ENCODE assay signal across 8 cellular contexts in genomic region chr17:44123356-44124117, GRCh38.
DNase-seq lines count a peak whose midpoint lies in the region; ATAC-seq and TF ChIP-seq lines count a peak whose summit lies in the region.

Gene HDAC5, minus strand, starts transcription at chr17:44123641. Its CDS starts 6,126 bp downstream, at chr17:44117515.

- TF ChIP-seq CTCF in AG10803 (conservative IDR thresholded peaks at IDR 0.05; ENCODE audit: low read length) = peak; percentile 57

- peak; percentile 93 for DNase-seq in AG10803 (ENCODE audit: low read depth)
- peak; percentile 95 for DNase-seq in NCI-H345 (lab: John Stamatoyannopoulos, UW)
- peak; percentile 94 to 97 (median 94) for DNase-seq in activated CD4-positive, CD25-positive, alpha-beta regulatory T cell (lab: John Stamatoyannopoulos, UW)
- DNase-seq in caudate nucleus (lab: John Stamatoyannopoulos, UW) = peak; percentile 61 to 99 (median 95)
- peak; percentile 91 for DNase-seq in iris pigment epithelial cell (ENCODE audit: low read depth)
- peak; percentile 92 to 95 for DNase-seq in stimulated activated CD4-positive, alpha-beta T cell treated with anti-CD3 and anti-CD28 coated beads, Interleukin-12 subunit alpha, Interleukin-12 subunit beta, amount 100 ng/mL, for 24 hours (ENCODE audit: low read depth in 2 of 2)

- peak within 1 kb of the TSS; percentile 94 for H3K27ac ChIP-seq in caudate nucleus (ENCODE audit: low read depth, low read length)

- ATAC-seq in GM19025 (IDR thresholded peaks at IDR 0.05; ENCODE audit: low read depth, unreplicated experiment) (peak; percentile 86), HG03280 (IDR thresholded peaks at IDR 0.05; ENCODE audit: unreplicated experiment) (peak; percentile 89)

- H3K4me3 ChIP-seq in AG10803 (ENCODE audit: low read length) = peak within 1 kb of the TSS; percentile 89

Comparison
In these comparisons a context has a peak if more than half of its experiments do, and no peak if none do; other contexts are left out.
1. Peak in every context shown above with its lines: DNase-seq, ATAC-seq, H3K4me3 ChIP-seq and H3K27ac ChIP-seq.